Comparison of ENCODE assay signal across 2 cellular contexts in genomic region chr3:185084402-185084801, GRCh38.
TF ChIP-seq lines count a peak whose summit lies in the region.

No MANE protein-coding gene starts in this region.

TF ChIP-seq in GM23338, 12 proteins besides CTCF, POLR2A, EP300 and RAD21:
- TF ChIP-seq REST (IDR thresholded peaks at IDR 0.05; ENCODE audit: unreplicated experiment), result no peak
- TF ChIP-seq ETS1 (IDR thresholded peaks at IDR 0.05), result no peak
- TF ChIP-seq ZNF462 (CRISPR knock-in tag; IDR thresholded peaks at IDR 0.05), result no peak
- TF ChIP-seq NANOG (IDR thresholded peaks at IDR 0.05; ENCODE audit: borderline replicate concordance), result no peak
- TF ChIP-seq POLR2AphosphoS5 (IDR thresholded peaks at IDR 0.05; ENCODE audit: low read depth), result no peak
- no peak for TF ChIP-seq ZNF114 (CRISPR knock-in tag; IDR thresholded peaks at IDR 0.05)
- TF ChIP-seq EZH2phosphoT487 (IDR thresholded peaks at IDR 0.05; ENCODE audit: unreplicated experiment), result no peak
- TF ChIP-seq EZH2 (IDR thresholded peaks at IDR 0.05; ENCODE audit: low read depth, unreplicated experiment), result no peak

TF ChIP-seq in WTC11, 78 proteins besides CTCF, POLR2A, EP300 and RAD21 (continued from another document):
- TF ChIP-seq ZNF512 (CRISPR knock-in tag; IDR thresholded peaks at IDR 0.05; ENCODE audit: borderline replicate concordance), result no peak
- no peak for TF ChIP-seq IRF2 (CRISPR knock-in tag; IDR thresholded peaks at IDR 0.05; ENCODE audit: borderline replicate concordance, low read depth)
- TF ChIP-seq CDX4 (CRISPR knock-in tag; IDR thresholded peaks at IDR 0.05; ENCODE audit: borderline replicate concordance), result no peak
- no peak for TF ChIP-seq ATF1 (CRISPR knock-in tag; IDR thresholded peaks at IDR 0.05)
- TF ChIP-seq ATF3 (CRISPR knock-in tag; conservative IDR thresholded peaks at IDR 0.05), result no peak
- TF ChIP-seq MXD4 (CRISPR knock-in tag; IDR thresholded peaks at IDR 0.05; ENCODE audit: borderline replicate concordance), result no peak
- no peak for TF ChIP-seq ZNF121 (CRISPR knock-in tag; IDR thresholded peaks at IDR 0.05)
- TF ChIP-seq STAT6 (CRISPR knock-in tag; conservative IDR thresholded peaks at IDR 0.05; ENCODE audit: low read depth), result no peak
- TF ChIP-seq ETV6 (CRISPR knock-in tag; IDR thresholded peaks at IDR 0.05), result no peak
- TF ChIP-seq PRDM15 (CRISPR knock-in tag; IDR thresholded peaks at IDR 0.05), result no peak
- no peak for TF ChIP-seq JUN (CRISPR knock-in tag; IDR thresholded peaks at IDR 0.05)
- TF ChIP-seq FOXP4 (CRISPR knock-in tag; IDR thresholded peaks at IDR 0.05), result no peak
- TF ChIP-seq SP1 (CRISPR knock-in tag; conservative IDR thresholded peaks at IDR 0.05), result no peak
